ENCODE assay signal across 20 cellular contexts in genomic region chr1:226977288-226977972, GRCh38.
"Had no signal": no experiment of that assay in that cellular context is flagged by ENCODE, and none has a peak within 500 bp of the region (broad histone marks: within the 10 kb centered on the region; RNA-seq: fewer than 3 reads in every experiment).

No MANE protein-coding gene starts in this region.

- H3K4me3 ChIP-seq: dorsolateral prefrontal cortex, left lung had no signal

- H3K4me3 Mint-ChIP-seq: activated CD4-positive, alpha-beta T cell treated with anti-CD3 and anti-CD28 coated beads, Interleukin-2, amount 10 ng/mL, durations not matched to agents 7 days and 5 days; activated CD8-positive, alpha-beta T cell treated with anti-CD3 and anti-CD28 coated beads, Interleukin-2, amount 10 ng/mL, durations not matched to agents 7 days and 5 days; activated naive CD8-positive, alpha-beta T cell treated with anti-CD3 and anti-CD28 coated beads for 36 hours; activated T-cell treated with anti-CD3 and anti-CD28 coated beads, Interleukin-2, amount 50 U/mL, for 72 hours; memory B cell; naive thymus-derived CD4-positive, alpha-beta T cell; stimulated activated naive B cell treated with anti-CD40 and anti-IgM and Interleukin-4, amounts not matched to agents 10 μg/mL and 1 μg/mL and 100 μg/mL, for 72 hours had no signal

- H3K27me3 ChIP-seq: dorsolateral prefrontal cortex, left lung had no signal

- H3K9me3 Mint-ChIP-seq: activated CD4-positive, alpha-beta T cell treated with anti-CD3 and anti-CD28 coated beads, Interleukin-2, amount 10 ng/mL, durations not matched to agents 7 days and 5 days; activated naive CD8-positive, alpha-beta T cell treated with anti-CD3 and anti-CD28 coated beads for 36 hours; activated T-cell treated with anti-CD3 and anti-CD28 coated beads, Interleukin-2, amount 50 U/mL, for 72 hours; memory B cell; naive thymus-derived CD4-positive, alpha-beta T cell; stimulated activated naive B cell treated with anti-CD40 and anti-IgM and Interleukin-4, amounts not matched to agents 10 μg/mL and 1 μg/mL and 100 μg/mL, for 72 hours had no signal

- H3K27me3 Mint-ChIP-seq: activated CD4-positive, alpha-beta T cell treated with anti-CD3 and anti-CD28 coated beads, Interleukin-2, amount 10 ng/mL, durations not matched to agents 7 days and 5 days; activated naive CD8-positive, alpha-beta T cell treated with anti-CD3 and anti-CD28 coated beads for 36 hours; memory B cell; naive thymus-derived CD4-positive, alpha-beta T cell; stimulated activated naive B cell treated with anti-CD40 and anti-IgM and Interleukin-4, amounts not matched to agents 10 μg/mL and 1 μg/mL and 100 μg/mL, for 72 hours had no signal

- H3K27ac ChIP-seq: epithelial cell of prostate, left lung had no signal

- H3K9me3 ChIP-seq: left lung had no signal

- FAIRE-seq: keratinocyte, small intestine had no signal

- H3K27ac Mint-ChIP-seq: activated CD4-positive, alpha-beta T cell treated with anti-CD3 and anti-CD28 coated beads, Interleukin-2, amount 10 ng/mL, durations not matched to agents 7 days and 5 days; activated CD8-positive, alpha-beta T cell treated with anti-CD3 and anti-CD28 coated beads, Interleukin-2, amount 10 ng/mL, durations not matched to agents 7 days and 5 days; activated naive CD8-positive, alpha-beta T cell treated with anti-CD3 and anti-CD28 coated beads for 36 hours; activated T-cell treated with anti-CD3 and anti-CD28 coated beads, Interleukin-2, amount 50 U/mL, for 72 hours; memory B cell had no signal

- H3K4me1 Mint-ChIP-seq: activated CD4-positive, alpha-beta T cell treated with anti-CD3 and anti-CD28 coated beads, Interleukin-2, amount 10 ng/mL, durations not matched to agents 7 days and 5 days; activated naive CD8-positive, alpha-beta T cell treated with anti-CD3 and anti-CD28 coated beads for 36 hours had no signal

- H3K36me3 Mint-ChIP-seq: activated naive CD8-positive, alpha-beta T cell treated with anti-CD3 and anti-CD28 coated beads for 36 hours had no signal

- DNase-seq: activated CD4-positive, alpha-beta T cell treated with anti-CD3 and anti-CD28 coated beads, Interleukin-2, amount 10 ng/mL, durations not matched to agents 7 days and 5 days; activated CD4-positive, CD25-positive, alpha-beta regulatory T cell; activated CD8-positive, alpha-beta T cell treated with anti-CD3 and anti-CD28 coated beads, Interleukin-2, amount 10 ng/mL, durations not matched to agents 7 days and 5 days; activated gamma-delta T cell treated with Interleukin-2 at 50 U/mL for 16 hours; activated naive CD8-positive, alpha-beta T cell treated with anti-CD3 and anti-CD28 coated beads for 36 hours; activated T-cell treated with anti-CD3 and anti-CD28 coated beads, Interleukin-2, amount 50 U/mL, for 72 hours; amniotic stem cell; dorsolateral prefrontal cortex; foreskin fibroblast; hypothalamus; left lung; naive thymus-derived CD4-positive, alpha-beta T cell; small intestine; stimulated activated CD4-positive, alpha-beta T cell treated with anti-CD3 and anti-CD28 coated beads, Interleukin-4, amount 100 ng/mL, for 4 hours; stimulated activated naive B cell treated with anti-CD40 and anti-IgM and Interleukin-4, amounts not matched to agents 10 μg/mL and 1 μg/mL and 100 μg/mL, for 72 hours; T-helper 1 cell; T-helper 9 cell had no signal

- ATAC-seq: activated CD8-positive, alpha-beta T cell treated with anti-CD3 and anti-CD28 coated beads, Interleukin-2, amount 10 ng/mL, durations not matched to agents 7 days and 5 days; activated T-cell treated with anti-CD3 and anti-CD28 coated beads, Interleukin-2, amount 50 U/mL, for 72 hours; left lung; naive thymus-derived CD4-positive, alpha-beta T cell; stimulated activated naive B cell treated with anti-CD40 and anti-IgM and Interleukin-4, amounts not matched to agents 10 μg/mL and 1 μg/mL and 100 μg/mL, for 72 hours had no signal
